Comparison of ENCODE assay signal across 24 cellular contexts in the genomic region with DNA sequence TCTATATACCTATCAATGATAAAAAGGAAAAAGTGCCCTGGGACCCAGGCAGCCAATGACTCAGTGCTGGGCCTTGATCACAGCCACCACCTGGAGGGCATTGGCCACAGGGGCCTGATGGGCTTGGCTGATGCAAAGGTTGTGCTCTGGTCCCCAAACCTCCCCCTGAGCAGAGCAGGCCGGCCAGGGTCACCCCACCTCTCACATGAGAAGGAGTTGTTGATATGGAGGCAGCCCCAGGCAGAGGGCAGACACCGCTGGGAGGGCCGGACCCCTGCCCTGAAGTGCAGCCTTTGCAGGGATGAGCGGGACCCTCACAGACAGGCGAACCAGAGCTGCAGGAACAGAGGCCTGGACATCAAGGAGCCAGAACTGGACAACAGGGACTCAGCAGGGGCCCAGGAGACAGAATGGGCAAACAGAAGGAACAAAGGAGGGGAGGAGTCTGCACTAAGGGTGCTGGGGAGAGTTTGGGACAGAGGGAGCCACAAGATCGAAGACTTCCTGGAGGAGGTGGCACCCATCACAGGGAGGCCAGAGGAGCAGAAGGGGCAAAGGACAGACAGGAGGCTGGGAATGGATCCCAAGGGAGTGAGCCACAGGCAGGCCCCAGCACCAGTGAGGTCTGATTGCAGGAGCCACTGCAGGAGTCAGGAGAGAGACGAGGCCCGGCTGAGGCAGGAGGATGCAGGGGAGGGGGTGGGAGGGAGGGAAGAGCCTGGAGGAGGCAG.
"Had no signal": no experiment of that assay in that cellular context is flagged by ENCODE, and none has a peak within 500 bp of the region (broad histone marks: within the 10 kb centered on the region; RNA-seq: fewer than 3 reads in every experiment).

No MANE protein-coding gene starts in this region.

- H3K36me3 ChIP-seq: brain microvascular endothelial cell, SJCRH30, WERI-Rb-1 had no signal

- H3K9me3 ChIP-seq: SJCRH30 had no signal

- DNase-seq: activated CD4-positive, alpha-beta memory T cell treated with anti-CD3 and anti-CD28 coated beads for 36 hours; activated CD4-positive, alpha-beta T cell treated with anti-CD3 and anti-CD28 coated beads, Interleukin-2, amount 50 U/mL, for 1 hour; activated CD8-positive, alpha-beta memory T cell treated with anti-CD3 and anti-CD28 coated beads, Interleukin-2, amount 50 U/mL, for 4 hours; activated effector memory CD4-positive, alpha-beta T cell treated with Interleukin-2 at 50 U/mL for 16 hours; activated naive CD4-positive, alpha-beta T cell treated with anti-CD3 and anti-CD28 coated beads, Interleukin-2, amount 50 U/mL, for 16 hours; activated naive CD8-positive, alpha-beta T cell treated with anti-CD3 and anti-CD28 coated beads for 36 hours; activated T-cell treated with anti-CD3 and anti-CD28 coated beads for 4 hours; activated T-cell treated with anti-CD3 and anti-CD28 coated beads, Interleukin-2, amount 50 U/mL, for 4 hours; amniotic stem cell; aorta; brain microvascular endothelial cell; central memory CD4-positive, alpha-beta T cell; NCI-H1105; NCI-H1436; NCI-H1694; NCI-H1930; NCI-H2081 treated with DMSO at 0.1 percent for 48 hours; NCI-H226; NCI-H524 treated with DMSO at 0.1 percent for 48 hours; SHP77; SJCRH30; T1000; WERI-Rb-1 had no signal

- H3K4me3 ChIP-seq: SJCRH30, SK-N-MC had no signal

- H3K27ac ChIP-seq: brain microvascular endothelial cell, SJCRH30, SK-N-MC, WERI-Rb-1 had no signal
